In the genomic region with DNA sequence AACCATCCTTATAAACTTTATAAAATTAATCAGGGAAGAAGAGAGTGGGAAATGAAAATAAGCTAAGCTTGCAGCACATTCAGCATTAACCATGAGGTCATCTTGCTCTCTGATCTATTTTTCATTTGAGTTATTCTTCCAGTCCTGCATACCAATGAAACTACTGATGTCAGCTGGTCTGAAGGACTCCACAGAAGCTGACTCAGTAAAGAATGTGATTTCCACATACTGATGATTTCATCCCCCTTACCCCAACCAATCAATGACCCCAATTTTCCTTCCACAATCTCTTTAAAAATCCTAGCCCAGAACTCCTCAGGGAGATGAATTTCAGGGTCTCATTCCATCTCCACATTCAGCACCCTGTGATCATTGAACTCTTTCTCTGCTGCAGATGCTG, we compare ENCODE assay signal across 10 cellular contexts. TPM values are rescaled to one million over a fixed set of nuclear protein-coding genes. Genes with fewer than 3 reads are reported as not detected.
DNase-seq lines count a peak whose midpoint lies in the region; ATAC-seq, FAIRE-seq and TF ChIP-seq lines count a peak whose summit lies in the region.
"Had no signal": no experiment of that assay in that cellular context is flagged by ENCODE, and none has a peak within 500 bp of the region (broad histone marks: within the 10 kb centered on the region; RNA-seq: fewer than 3 reads in every experiment).

No MANE protein-coding gene starts in this region.

- peaks cover 24% of the 10 kb centered on the region for H3K4me1 ChIP-seq in KMS-11 (ENCODE audit: low read depth, poor library complexity, severe bottlenecking)
- no peaks in the 10 kb centered on the region for H3K4me1 ChIP-seq in mucosa of descending colon (ENCODE audit: low read depth)

- no peaks in the 10 kb centered on the region for H4K20me1 ChIP-seq in KMS-11 (ENCODE audit: insufficient read depth)

- no peaks in the 10 kb centered on the region for H3K36me3 Mint-ChIP-seq in mesothelial cell of epicardium
- H3K36me3 Mint-ChIP-seq in activated T-helper 17 cell treated with anti-CD3 and anti-CD28 coated beads, Interleukin-2, amount 50 U/mL, for 72 hours (ENCODE audit: low read depth): no peaks in the 10 kb centered on the region

- peak; percentile 85 for DNase-seq in ACHN
- no peak for DNase-seq in mucosa of descending colon
- DNase-seq in mesothelial cell of epicardium (ENCODE audit: low spot score in 2 of 2, unreplicated experiment in 2 of 2): no peak
- DNase-seq in stimulated activated CD4-positive, alpha-beta T cell treated with anti-CD3 and anti-CD28 coated beads, Interleukin-4, amount 100 ng/mL, for 4 hours: no peak
- DNase-seq: activated T-cell treated with anti-CD3 and anti-CD28 coated beads, Interleukin-2, amount 50 U/mL, for 48 hours had no signal

- peak overlapping the region; percentile 57 for H3K4me2 ChIP-seq in KMS-11

- peak; percentile 95 for FAIRE-seq in endometrium (lab: Jason Lieb, UNC)

- H3K9ac ChIP-seq in KMS-11: peak overlapping the region; percentile 20; the same call in 1 of the 2 replicates

- H3K36me3 ChIP-seq in KMS-11 (ENCODE audit: insufficient read depth) (no peaks in the 10 kb centered on the region), mucosa of descending colon (ENCODE audit: low read depth) (no peaks in the 10 kb centered on the region)

- H3K4me3 Mint-ChIP-seq in mesothelial cell of epicardium: no peak overlapping the region
- no peak overlapping the region for H3K4me3 Mint-ChIP-seq in activated T-helper 17 cell treated with anti-CD3 and anti-CD28 coated beads, Interleukin-2, amount 50 U/mL, for 72 hours

- peak overlapping the region; percentile 35; the same call in 1 of the 2 replicates for H2AFZ ChIP-seq in KMS-11 (ENCODE audit: low read depth)

- peak overlapping the region; percentile 60 for H3K27ac ChIP-seq in KMS-11
- H3K27ac ChIP-seq: C4-2B had no signal

- H3K4me3 ChIP-seq in KMS-11 (IDR thresholded peaks at IDR 0.05; ENCODE audit: insufficient read depth, low read depth, low read length) (peak overlapping the region; percentile 52), mucosa of descending colon (no peak overlapping the region)

- intact Hi-C loops in mucosa of descending colon (cut with DNase I, micrococcal nuclease): no loop called here

- no peak for TF ChIP-seq POLR2A in GM18505 (IDR thresholded peaks at IDR 0.05; ENCODE audit: borderline replicate concordance, extremely low read depth, insufficient read depth, insufficient read length)

- no peaks in the 10 kb centered on the region for H3K27me3 ChIP-seq in KMS-11 (ENCODE audit: insufficient read depth, low read depth)

- no peaks in the 10 kb centered on the region for H3K9me3 ChIP-seq in mucosa of descending colon

- H3K27ac Mint-ChIP-seq in mesothelial cell of epicardium: no peak overlapping the region
- no peak overlapping the region for H3K27ac Mint-ChIP-seq in activated T-helper 17 cell treated with anti-CD3 and anti-CD28 coated beads, Interleukin-2, amount 50 U/mL, for 72 hours

- H3K4me1 Mint-ChIP-seq in mesothelial cell of epicardium: peaks cover 3% of the 10 kb centered on the region
- no peaks in the 10 kb centered on the region for H3K4me1 Mint-ChIP-seq in activated T-helper 17 cell treated with anti-CD3 and anti-CD28 coated beads, Interleukin-2, amount 50 U/mL, for 72 hours

- no peaks in the 10 kb centered on the region for H3K27me3 Mint-ChIP-seq in mesothelial cell of epicardium (ENCODE audit: low read depth)
- peaks cover 5% of the 10 kb centered on the region for H3K27me3 Mint-ChIP-seq in activated T-helper 17 cell treated with anti-CD3 and anti-CD28 coated beads, Interleukin-2, amount 50 U/mL, for 72 hours

- ATAC-seq in mucosa of descending colon: peak; percentile 31
- no peak for ATAC-seq in activated T-helper 17 cell treated with anti-CD3 and anti-CD28 coated beads, Interleukin-2, amount 50 U/mL, for 72 hours (replicated peaks)
- ATAC-seq in GM18505 (IDR thresholded peaks at IDR 0.05; ENCODE audit: unreplicated experiment): no peak

- in situ Hi-C loops in ACHN (cut with HindIII; ENCODE audit: low pct_ligation_motif_present, low pct_unique_long_range_greater_than_20kb, low sequenced_read_pairs): no loop called here

- TF ChIP-seq CTCF in KMS-11 (conservative IDR thresholded peaks at IDR 0.05; ENCODE audit: low read depth, low read length): no peak
- no peak for TF ChIP-seq CTCF in mucosa of descending colon (IDR thresholded peaks at IDR 0.05)
- no peak for TF ChIP-seq CTCF in mesothelial cell of epicardium (IDR thresholded peaks at IDR 0.05; ENCODE audit: unreplicated experiment)

- no peaks in the 10 kb centered on the region for H3K79me2 ChIP-seq in KMS-11 (ENCODE audit: insufficient read depth, low read depth)

- H3K9me3 Mint-ChIP-seq in mesothelial cell of epicardium: peaks cover 6% of the 10 kb centered on the region
- H3K9me3 Mint-ChIP-seq in activated T-helper 17 cell treated with anti-CD3 and anti-CD28 coated beads, Interleukin-2, amount 50 U/mL, for 72 hours: no peaks in the 10 kb centered on the region

RNA-seq across cellular contexts. Expression of a gene that starts 18.8 kb away (rescaled TPM):
- not detected for total RNA-seq in mucosa of descending colon
- not detected in 3 replicates for total RNA-seq in mesothelial cell of epicardium
- not detected for total RNA-seq in activated T-helper 17 cell treated with anti-CD3 and anti-CD28 coated beads, Interleukin-2, amount 50 U/mL, for 72 hours
